8 cellular contexts compared by ENCODE assay signal in genomic region chr3:136250226-136250861, GRCh38. TPM values are rescaled to one million over a fixed set of nuclear protein-coding genes. Genes with fewer than 3 reads are reported as not detected.
DNase-seq lines count a peak whose midpoint lies in the region; ATAC-seq and TF ChIP-seq lines count a peak whose summit lies in the region.

TSS of gene PCCB (plus strand) at chr3:136250340. CDS start at chr3:136250376, 36 bp downstream.

- H3K36me3 ChIP-seq in vagina: no peaks in the 10 kb centered on the region

- H3K4me1 ChIP-seq in right cardiac atrium (ENCODE audit: control insufficient read depth, insufficient read depth, low read length) (no peaks in the 10 kb centered on the region), vagina (peaks cover 22% of the 10 kb centered on the region)

- peak; percentile 90 for DNase-seq in NCI-H187 (lab: John Stamatoyannopoulos, UW)
- peak; percentile 75 to 95 (median 90) for DNase-seq in T-helper 2 cell
- peak; percentile 48 to 96 (median 89) for DNase-seq in anterior cingulate cortex (lab: John Stamatoyannopoulos, UW)
- peak; percentile 96 to 99 (median 97) for DNase-seq in right cardiac atrium
- DNase-seq in putamen (ENCODE audit: low spot score): peak; percentile 90
- DNase-seq in vagina (ENCODE audit: extremely low spot score in 2 of 2): peak; percentile 43 to 92

- peak within 1 kb of the TSS; percentile 64 for H3K4me3 ChIP-seq in right cardiac atrium (ENCODE audit: low read length)
- H3K4me3 ChIP-seq in vagina: peak within 1 kb of the TSS; percentile 57 to 84

- no peaks in the 10 kb centered on the region for H3K9me3 ChIP-seq in right cardiac atrium (ENCODE audit: control insufficient read depth, low read length)
- no peaks in the 10 kb centered on the region for H3K9me3 ChIP-seq in vagina

- intact Hi-C loops in right cardiac atrium (cut with DNase I): loop anchor here in 3 of 4 donors (5.0 to 10.0 kb wide), 4 partner anchors 53 to 176 kb away; partner anchors contain the start of gene MSL2 (in 2 of the 3)
- intact Hi-C loops in vagina (cut with DNase I): loop anchor here (5.0 to 10.0 kb wide), 2 partner anchors 176 to 502 kb away; partner anchors contain the start of gene STAG1

- H3K27me3 ChIP-seq in right cardiac atrium (ENCODE audit: control insufficient read depth, insufficient read depth) (no peaks in the 10 kb centered on the region), vagina (no peaks in the 10 kb centered on the region)

- WGBS in right cardiac atrium: under 1% methylated on average over 58 of the region's 58 CpGs

- H3K27ac ChIP-seq in right cardiac atrium (ENCODE audit: low read length) (peak within 1 kb of the TSS; percentile 98), vagina (peak within 1 kb of the TSS; percentile 87)

- ATAC-seq in GM18499 (IDR thresholded peaks at IDR 0.05; ENCODE audit: insufficient read depth, unreplicated experiment) (peak; percentile 84), HG02943 (IDR thresholded peaks at IDR 0.05; ENCODE audit: low read depth, unreplicated experiment) (peak; percentile 96), right cardiac atrium (peak; percentile 99)

- TF ChIP-seq CTCF in vagina (IDR thresholded peaks at IDR 0.05): peak; percentile 61 to 90 (median 61)

- no peak for TF ChIP-seq POLR2A in vagina (IDR thresholded peaks at IDR 0.05)

RNA-seq across cellular contexts. Expression of gene PCCB, which starts in this region (rescaled TPM):
- 10 to 100 TPM; 69.3 to 78.6 (median 75.2) TPM for total RNA-seq in right cardiac atrium
- 51.8 TPM for polyA plus RNA-seq in right cardiac atrium
- 16.7 TPM for total RNA-seq in vagina

Comparison
In these comparisons a context has a peak if more than half of its experiments do, and no peak if none do; other contexts are left out.
1. Peak in every context shown above with its lines: DNase-seq, ATAC-seq, H3K4me3 ChIP-seq and H3K27ac ChIP-seq.